Comparison of ENCODE assay signal across 8 cellular contexts in the genomic region with DNA sequence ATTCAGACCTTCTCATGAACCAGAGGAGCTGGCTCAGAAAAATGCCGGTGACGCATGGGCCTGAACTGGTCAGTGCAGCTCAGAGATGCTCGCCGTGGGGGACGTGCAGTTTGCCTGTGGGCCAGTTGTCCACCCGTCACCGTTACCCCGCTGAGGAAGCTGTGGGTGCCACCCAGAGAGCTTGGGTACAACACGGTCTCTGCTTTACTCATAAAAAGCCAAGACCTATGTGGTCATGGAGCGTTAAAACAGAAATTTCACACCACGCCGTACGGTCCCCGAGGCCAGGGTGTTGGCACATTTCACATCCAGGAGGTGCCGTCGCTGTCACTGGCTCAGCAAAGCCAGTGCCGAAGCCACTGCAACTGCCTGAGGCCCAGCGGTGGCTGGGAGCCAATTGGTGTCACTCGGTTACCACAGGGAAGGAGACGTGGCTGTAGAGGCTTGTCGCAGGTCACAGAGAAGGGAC.
A peak's percentile ranks its signal among the peaks of the same experiment; 100 is the strongest.
DNase-seq lines count a peak whose midpoint lies in the region; ATAC-seq, FAIRE-seq and TF ChIP-seq lines count a peak whose summit lies in the region.

No MANE protein-coding gene starts in this region.

- intact Hi-C loops in prostate gland (cut with DNase I): no loop called here

- no peaks in the 10 kb centered on the region for H4K20me1 ChIP-seq in GM23248 (ENCODE audit: insufficient read depth)

- H3K27me3 ChIP-seq in GM23248 (replicated peaks; ENCODE audit: insufficient read depth) (no peaks in the 10 kb centered on the region), duodenal mucosa (ENCODE audit: control insufficient read depth in 1 of 2, insufficient read depth in 2 of 2, low read length in 2 of 2) (no peaks in the 10 kb centered on the region), prostate gland (replicated peaks; ENCODE audit: insufficient read depth) (no peaks in the 10 kb centered on the region)

- no peaks in the 10 kb centered on the region for H3K36me3 Mint-ChIP-seq in T-helper 2 cell treated with Interferon-gamma antibody and Interleukin-4, amounts not matched to agents 5 μg/mL and 100 μg/mL, for 36 hours (ENCODE audit: low read depth)

- DNase-seq in GM23248: peak; percentile 98
- DNase-seq in T-helper 2 cell treated with Interferon-gamma antibody and Interleukin-4, amounts not matched to agents 5 μg/mL and 100 μg/mL, for 36 hours (ENCODE audit: low spot score): peak; percentile 81
- DNase-seq in prostate gland (ENCODE audit: low spot score): peak; percentile 51
- DNase-seq in RCC 7860 (ENCODE audit: low spot score): no peak
- DNase-seq in DMS79 (lab: John Stamatoyannopoulos, UW): no peak

- in situ Hi-C loops in GM23248 (cut with MboI): no loop called here

- peak overlapping the region; percentile 94 for H3K27ac Mint-ChIP-seq in T-helper 2 cell treated with Interferon-gamma antibody and Interleukin-4, amounts not matched to agents 5 μg/mL and 100 μg/mL, for 36 hours

- H3K27ac ChIP-seq in GM23248 (peak overlapping the region; percentile 100), duodenal mucosa (ENCODE audit: low read depth, low read length) (peak overlapping the region; percentile 60), prostate gland (peak overlapping the region; percentile 30 to 41)

- H3K9me3 ChIP-seq in GM23248 (ENCODE audit: low read depth): no peaks in the 10 kb centered on the region
- no peaks in the 10 kb centered on the region for H3K9me3 ChIP-seq in duodenal mucosa (ENCODE audit: control insufficient read depth in 1 of 2, low read length in 2 of 2)
- no peaks in the 10 kb centered on the region for H3K9me3 ChIP-seq in prostate gland

- peak overlapping the region; percentile 79 for H3K4me3 Mint-ChIP-seq in T-helper 2 cell treated with Interferon-gamma antibody and Interleukin-4, amounts not matched to agents 5 μg/mL and 100 μg/mL, for 36 hours

- H3K4me3 ChIP-seq in GM23248 (peak overlapping the region; percentile 57; the same call in 1 of the 2 replicates), duodenal mucosa (ENCODE audit: low read depth in 1 of 2, low read length in 2 of 2) (no peak overlapping the region), prostate gland (no peak overlapping the region)

- H3K4me1 ChIP-seq in GM23248 (ENCODE audit: insufficient read depth): peaks cover 79% of the 10 kb centered on the region
- peaks cover 10 to 21% of the 10 kb centered on the region in 2 donors for H3K4me1 ChIP-seq in duodenal mucosa (ENCODE audit: control insufficient read depth in 1 of 2, insufficient read depth in 2 of 2, low read length in 2 of 2)
- no peaks in the 10 kb centered on the region for H3K4me1 ChIP-seq in prostate gland (replicated peaks)

- no peak overlapping the region for H2AFZ ChIP-seq in GM23248

- H3K4me2 ChIP-seq in GM23248 (ENCODE audit: unreplicated experiment): peak overlapping the region; percentile 59

- H3K79me2 ChIP-seq in GM23248 (ENCODE audit: insufficient read depth): no peaks in the 10 kb centered on the region; the same call in none of the 2 replicates

- H3K4me1 Mint-ChIP-seq in T-helper 2 cell treated with Interferon-gamma antibody and Interleukin-4, amounts not matched to agents 5 μg/mL and 100 μg/mL, for 36 hours (ENCODE audit: low read depth): peaks cover 44% of the 10 kb centered on the region

- no peak for TF ChIP-seq POLR2A in prostate gland (IDR thresholded peaks at IDR 0.05)

- H3K27me3 Mint-ChIP-seq in T-helper 2 cell treated with Interferon-gamma antibody and Interleukin-4, amounts not matched to agents 5 μg/mL and 100 μg/mL, for 36 hours (ENCODE audit: low read depth): no peaks in the 10 kb centered on the region

- TF ChIP-seq CTCF in prostate gland (IDR thresholded peaks at IDR 0.05): no peak

- H3K36me3 ChIP-seq in GM23248 (ENCODE audit: low read depth) (no peaks in the 10 kb centered on the region), duodenal mucosa (ENCODE audit: control insufficient read depth in 1 of 2, insufficient read depth in 2 of 2, low read length in 2 of 2) (no peaks in the 10 kb centered on the region), prostate gland (no peaks in the 10 kb centered on the region)

- no peak for FAIRE-seq in RCC 7860 (lab: Jason Lieb, UNC)

- no peak for ATAC-seq in HG03565 (IDR thresholded peaks at IDR 0.05; ENCODE audit: unreplicated experiment)
- no peak for ATAC-seq in HG02970 (IDR thresholded peaks at IDR 0.05; ENCODE audit: low FRiP score, unreplicated experiment)

- H3K9me2 ChIP-seq in GM23248 (ENCODE audit: insufficient read depth): no peaks in the 10 kb centered on the region

- peaks cover 60% of the 10 kb centered on the region for H3F3A ChIP-seq in GM23248 (ENCODE audit: insufficient read depth)

- 1 to 2% methylated on average over 21 of the region's 21 CpGs for WGBS in GM23248 (ENCODE audit: low coverage in 1 of 2, low lambda C conversion rate in 2 of 2, missing lambda C conversion rate in 2 of 2), 2 experiments
- 42% methylated on average over 21 of the region's 21 CpGs for WGBS in prostate gland

- peak overlapping the region; percentile 93 for H3K9ac ChIP-seq in GM23248
- H3K9ac ChIP-seq in duodenal mucosa (ENCODE audit: low read depth in 1 of 2, low read length in 2 of 2): peak overlapping the region; percentile 9 to 47

- no peaks in the 10 kb centered on the region for H3K9me3 Mint-ChIP-seq in T-helper 2 cell treated with Interferon-gamma antibody and Interleukin-4, amounts not matched to agents 5 μg/mL and 100 μg/mL, for 36 hours

Comparison
In these comparisons a context has a peak if more than half of its experiments do, and no peak if none do; other contexts are left out.
1. DNase-seq: peak in GM23248 (single experiment), T-helper 2 cell treated with Interferon-gamma antibody and Interleukin-4, amounts not matched to agents 5 μg/mL and 100 μg/mL, for 36 hours (single experiment) and prostate gland (single experiment); none in RCC 7860 (single experiment) and DMS79 (single experiment).
2. H3K27ac ChIP-seq: peak in every context shown above with its lines; median percentile 100 in GM23248; 60 in duodenal mucosa; 36 in prostate gland.